19 cellular contexts compared by ENCODE assay signal in genomic region chrX:153600921-153601320, GRCh38. TPM values are rescaled to one million over a fixed set of nuclear protein-coding genes. Genes with fewer than 3 reads are reported as not detected.
DNase-seq lines count a peak whose midpoint lies in the region; ATAC-seq lines count a peak whose summit lies in the region.
"Had no signal": no experiment of that assay in that cellular context is flagged by ENCODE, and none has a peak within 500 bp of the region (broad histone marks: within the 10 kb centered on the region; RNA-seq: fewer than 3 reads in every experiment).

No MANE protein-coding gene starts in this region.

- H3K27ac ChIP-seq in naive thymus-derived CD4-positive, alpha-beta T cell (ENCODE audit: low read depth, low read length), result no peak overlapping the region
- H3K27ac ChIP-seq: breast epithelium, GM23248, uterus had no signal

- CTCF ChIA-PET in activated CD8-positive, alpha-beta T cell treated with anti-CD3 and anti-CD28 coated beads, Interleukin-2, amount 10 ng/mL, durations not matched to agents 7 days and 5 days (lab: Charles Lee), result interaction anchor here (1.2 to 3.1 kb wide), 5 partner anchors 9 to 642 kb away, joined by 3 to 11 read pairs (median 5); no protein-coding TSS in a partner anchor
- CTCF ChIA-PET in naive thymus-derived CD4-positive, alpha-beta T cell (lab: Charles Lee), result interaction anchor here (0.6 to 2.3 kb wide), 4 partner anchors 9 to 60 kb away, joined by 3 to 15 read pairs (median 3); no protein-coding TSS in a partner anchor

- peak overlapping the region; percentile 83 for H3K4me3 Mint-ChIP-seq in stimulated activated naive CD8-positive, alpha-beta T cell treated with anti-CD3 and anti-CD28 coated beads, Interleukin-15, Interleukin-2, amounts not matched to agents 100 ng/mL and 50 ng/mL, for 24 hours
- H3K4me3 Mint-ChIP-seq in activated CD8-positive, alpha-beta T cell treated with anti-CD3 and anti-CD28 coated beads, Interleukin-2, amount 10 ng/mL, durations not matched to agents 7 days and 5 days, result peak overlapping the region; percentile 38
- peak overlapping the region; percentile 6 to 93 (median 76) for H3K4me3 Mint-ChIP-seq in naive thymus-derived CD4-positive, alpha-beta T cell

- no peaks in the 10 kb centered on the region for H3K27me3 ChIP-seq in naive thymus-derived CD4-positive, alpha-beta T cell (ENCODE audit: control insufficient read depth in 2 of 2, insufficient read depth in 2 of 2, low read length in 2 of 2)
- H3K27me3 ChIP-seq: MG63, uterus had no signal

- intact Hi-C loops in naive thymus-derived CD4-positive, alpha-beta T cell (cut with micrococcal nuclease), result no loop called here

- H3K36me3 ChIP-seq in naive thymus-derived CD4-positive, alpha-beta T cell (ENCODE audit: control insufficient read depth in 2 of 3, insufficient read depth in 3 of 3, low read length in 3 of 3), result no peaks in the 10 kb centered on the region
- H3K36me3 ChIP-seq: breast epithelium, MG63, uterus had no signal

- no peak overlapping the region for H3K4me3 ChIP-seq in naive thymus-derived CD4-positive, alpha-beta T cell (ENCODE audit: low read length)
- H3K4me3 ChIP-seq: MG63, uterus had no signal

- no peaks in the 10 kb centered on the region for H3K9me3 Mint-ChIP-seq in stimulated activated naive CD8-positive, alpha-beta T cell treated with anti-CD3 and anti-CD28 coated beads, Interleukin-15, Interleukin-2, amounts not matched to agents 100 ng/mL and 50 ng/mL, for 24 hours
- H3K9me3 Mint-ChIP-seq in activated CD8-positive, alpha-beta T cell treated with anti-CD3 and anti-CD28 coated beads, Interleukin-2, amount 10 ng/mL, durations not matched to agents 7 days and 5 days (ENCODE audit: insufficient read depth), result no peaks in the 10 kb centered on the region
- H3K9me3 Mint-ChIP-seq in naive thymus-derived CD4-positive, alpha-beta T cell, result peaks cover 0 to 4% (median 0%) of the 10 kb centered on the region in 11 donors

- no peak for DNase-seq in stimulated activated naive CD8-positive, alpha-beta T cell treated with anti-CD3 and anti-CD28 coated beads, Interleukin-15, Interleukin-2, amounts not matched to agents 100 U/mL and 50 U/mL, for 24 hours
- DNase-seq in activated CD8-positive, alpha-beta T cell treated with anti-CD3 and anti-CD28 coated beads, Interleukin-2, amount 10 ng/mL, durations not matched to agents 7 days and 5 days, result no peak
- no peak for DNase-seq in naive thymus-derived CD4-positive, alpha-beta T cell
- no peak for DNase-seq in stimulated activated CD4-positive, alpha-beta T cell treated with anti-CD3 and anti-CD28 coated beads, Interleukin-12 subunit alpha, Interleukin-12 subunit beta, amount 100 ng/mL, for 4 hours
- DNase-seq in middle frontal gyrus (ENCODE audit: extremely low spot score, low spot score), result no peak
- DNase-seq: GF-D8; GM23248; MG63; NCI-H187 treated with DMSO at 0.1 percent for 48 hours; NK-92 treated with Interleukin-12 subunit alpha and Interleukin-12 subunit beta, amount 100 ng/mL, for 24 hours; retina; stimulated activated CD4-positive, alpha-beta T cell treated with anti-CD3 and anti-CD28 coated beads, Interleukin-15, amount 100 ng/mL, for 24 hours; SW 1271; uterus had no signal

- H3K4me1 Mint-ChIP-seq in stimulated activated naive CD8-positive, alpha-beta T cell treated with anti-CD3 and anti-CD28 coated beads, Interleukin-15, Interleukin-2, amounts not matched to agents 100 ng/mL and 50 ng/mL, for 24 hours (ENCODE audit: low read depth), result peaks cover 30% of the 10 kb centered on the region
- H3K4me1 Mint-ChIP-seq in activated CD8-positive, alpha-beta T cell treated with anti-CD3 and anti-CD28 coated beads, Interleukin-2, amount 10 ng/mL, durations not matched to agents 7 days and 5 days (ENCODE audit: low read depth), result peaks cover 31% of the 10 kb centered on the region
- peaks cover 18 to 59% (median 46%) of the 10 kb centered on the region in 7 donors for H3K4me1 Mint-ChIP-seq in naive thymus-derived CD4-positive, alpha-beta T cell

- H3K36me3 Mint-ChIP-seq in stimulated activated naive CD8-positive, alpha-beta T cell treated with anti-CD3 and anti-CD28 coated beads, Interleukin-15, Interleukin-2, amounts not matched to agents 100 ng/mL and 50 ng/mL, for 24 hours (ENCODE audit: low read depth), result peaks cover under 1% of the 10 kb centered on the region
- peaks cover under 1% of the 10 kb centered on the region for H3K36me3 Mint-ChIP-seq in activated CD8-positive, alpha-beta T cell treated with anti-CD3 and anti-CD28 coated beads, Interleukin-2, amount 10 ng/mL, durations not matched to agents 7 days and 5 days (ENCODE audit: low read depth)
- H3K36me3 Mint-ChIP-seq in naive thymus-derived CD4-positive, alpha-beta T cell, result peaks cover 0 to 8% (median under 1%) of the 10 kb centered on the region in 5 donors

- H3K27me3 Mint-ChIP-seq in stimulated activated naive CD8-positive, alpha-beta T cell treated with anti-CD3 and anti-CD28 coated beads, Interleukin-15, Interleukin-2, amounts not matched to agents 100 ng/mL and 50 ng/mL, for 24 hours, result no peaks in the 10 kb centered on the region
- no peaks in the 10 kb centered on the region for H3K27me3 Mint-ChIP-seq in activated CD8-positive, alpha-beta T cell treated with anti-CD3 and anti-CD28 coated beads, Interleukin-2, amount 10 ng/mL, durations not matched to agents 7 days and 5 days (ENCODE audit: low read depth)
- H3K27me3 Mint-ChIP-seq in naive thymus-derived CD4-positive, alpha-beta T cell, result no peaks in the 10 kb centered on the region

- H3K9me3 ChIP-seq in naive thymus-derived CD4-positive, alpha-beta T cell (ENCODE audit: control insufficient read depth in 2 of 3, low read length in 3 of 3), result no peaks in the 10 kb centered on the region
- H3K9me3 ChIP-seq: MG63, uterus had no signal

- H3K27ac Mint-ChIP-seq in stimulated activated naive CD8-positive, alpha-beta T cell treated with anti-CD3 and anti-CD28 coated beads, Interleukin-15, Interleukin-2, amounts not matched to agents 100 ng/mL and 50 ng/mL, for 24 hours, result no peak overlapping the region
- H3K27ac Mint-ChIP-seq in activated CD8-positive, alpha-beta T cell treated with anti-CD3 and anti-CD28 coated beads, Interleukin-2, amount 10 ng/mL, durations not matched to agents 7 days and 5 days, result no peak overlapping the region
- peak overlapping the region in 2 of 9 donors; percentile 32 to 51 for H3K27ac Mint-ChIP-seq in naive thymus-derived CD4-positive, alpha-beta T cell

- ATAC-seq in stimulated activated naive CD8-positive, alpha-beta T cell treated with anti-CD3 and anti-CD28 coated beads, Interleukin-15, Interleukin-2, amounts not matched to agents 100 U/mL and 50 U/mL, for 24 hours, result no peak
- no peak for ATAC-seq in activated CD8-positive, alpha-beta T cell treated with anti-CD3 and anti-CD28 coated beads, Interleukin-2, amount 10 ng/mL, durations not matched to agents 7 days and 5 days
- ATAC-seq in naive thymus-derived CD4-positive, alpha-beta T cell, result no peak
- no peak for ATAC-seq in HG03469 (IDR thresholded peaks at IDR 0.05; ENCODE audit: unreplicated experiment)
- ATAC-seq in HG03135 (IDR thresholded peaks at IDR 0.05; ENCODE audit: unreplicated experiment), result no peak

- peaks cover 19 to 21% of the 10 kb centered on the region in 2 donors for H3K4me1 ChIP-seq in naive thymus-derived CD4-positive, alpha-beta T cell (ENCODE audit: control insufficient read depth in 2 of 2, insufficient read depth in 2 of 2, low read length in 2 of 2)
- H3K4me1 ChIP-seq: breast epithelium, uterus had no signal

- POLR2A ChIA-PET in activated CD8-positive, alpha-beta T cell treated with anti-CD3 and anti-CD28 coated beads, Interleukin-2, amount 10 ng/mL, durations not matched to agents 7 days and 5 days (lab: Charles Lee), result no interaction called here
- POLR2A ChIA-PET in naive thymus-derived CD4-positive, alpha-beta T cell (lab: Charles Lee), result interaction anchor here (2.2 to 2.5 kb wide), 2 partner anchors 9 to 18 kb away, joined by 6 to 10 read pairs; no protein-coding TSS in a partner anchor

RNA-seq across cellular contexts. Expression of gene CCNQ, which starts 2.0 kb away (rescaled TPM):
- total RNA-seq in activated CD8-positive, alpha-beta T cell treated with anti-CD3 and anti-CD28 coated beads, Interleukin-2, amount 10 ng/mL, durations not matched to agents 7 days and 5 days, result 10 to 100 TPM; 23.9 to 24.5 TPM
- 10 to 100 TPM; 13.7 to 27.6 (median 21.0) TPM for total RNA-seq in naive thymus-derived CD4-positive, alpha-beta T cell
- 10 to 100 TPM; 33.9 to 42.0 TPM for polyA plus RNA-seq in naive thymus-derived CD4-positive, alpha-beta T cell

RNA-seq across cellular contexts. Expression of gene DUSP9, which starts 46.1 kb away (rescaled TPM):
- total RNA-seq in activated CD8-positive, alpha-beta T cell treated with anti-CD3 and anti-CD28 coated beads, Interleukin-2, amount 10 ng/mL, durations not matched to agents 7 days and 5 days, result not detected
- not detected for total RNA-seq in naive thymus-derived CD4-positive, alpha-beta T cell
- polyA plus RNA-seq in naive thymus-derived CD4-positive, alpha-beta T cell, result not detected
- total RNA-seq: GM23248 had no signal
- polyA plus RNA-seq: AG04450, GM23248 had no signal
